In the genomic region with DNA sequence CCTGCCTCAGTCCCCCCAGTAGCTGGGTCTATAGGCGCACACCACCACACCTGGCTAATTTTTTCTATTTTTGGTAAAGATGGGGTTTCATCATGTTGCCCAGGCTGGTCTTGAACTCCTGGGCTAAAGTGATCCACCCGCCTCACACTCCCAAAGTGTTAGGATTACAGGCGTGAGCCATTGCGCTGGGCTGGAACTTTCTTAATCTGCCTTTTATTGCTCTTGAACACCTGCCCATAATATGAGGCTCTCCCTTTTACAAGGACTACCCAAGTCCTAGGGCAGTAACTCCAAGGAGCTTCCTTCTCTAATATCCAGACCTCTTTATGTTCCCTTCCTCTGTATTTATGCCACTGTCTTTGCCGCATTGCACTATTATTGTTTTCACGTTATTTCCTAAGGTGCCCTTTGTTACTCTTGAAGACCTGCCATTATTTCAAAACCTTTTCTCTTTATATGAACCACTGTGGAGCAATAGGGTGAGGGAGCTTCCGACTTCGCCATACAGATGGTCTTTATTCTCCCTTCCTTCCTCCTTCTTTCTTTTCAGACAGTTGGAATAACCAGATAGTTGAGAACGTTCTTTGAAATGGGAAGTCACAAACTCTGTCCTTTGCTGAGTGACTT, we compare ENCODE assay signal across 14 cellular contexts. TPM values are rescaled to one million over a fixed set of nuclear protein-coding genes. Genes with fewer than 3 reads are reported as not detected.
DNase-seq lines count a peak whose midpoint lies in the region; ATAC-seq, FAIRE-seq and TF ChIP-seq lines count a peak whose summit lies in the region.
"Had no signal": no experiment of that assay in that cellular context is flagged by ENCODE, and none has a peak within 500 bp of the region (broad histone marks: within the 10 kb centered on the region; RNA-seq: fewer than 3 reads in every experiment).

No MANE protein-coding gene starts in this region.

- no peaks in the 10 kb centered on the region for H3K9me3 ChIP-seq in A549
- H3K9me3 ChIP-seq: BLaER1 had no signal

- DNase-seq in A549 (ENCODE audit: low read depth in 1 of 2, low spot score in 1 of 2) = no peak
- peak; percentile 12 for DNase-seq in GF-D8 (lab: John Stamatoyannopoulos, UW)
- peak; percentile 44 for DNase-seq in MV-4-11 (lab: John Stamatoyannopoulos, UW)
- DNase-seq in left colon = peak; percentile 35 to 52
- DNase-seq in RCC 7860 (ENCODE audit: low spot score) = no peak
- no peak for DNase-seq in stimulated activated naive CD4-positive, alpha-beta T cell (lab: John Stamatoyannopoulos, UW)
- no peak for DNase-seq in brain microvascular endothelial cell
- DNase-seq in activated effector memory CD4-positive, alpha-beta T cell treated with anti-CD3 and anti-CD28 coated beads, Interleukin-2, amount 50 U/mL, for 16 hours = no peak
- DNase-seq: H9, NCI-H1105, NCI-H187 treated with DMSO at 0.1 percent for 48 hours, NCI-H446, T-helper 17 cell had no signal

- POLR2A ChIA-PET in A549 (lab: Yijun Ruan, JAX) = no interaction called here

- peak overlapping the region; percentile 89; the same call in 2 of the 3 replicates for H3K4me2 ChIP-seq in A549
- H3K4me2 ChIP-seq: BLaER1 had no signal

- in situ Hi-C loops in brain microvascular endothelial cell (cut with HindIII; ENCODE audit: low pct_ligation_motif_present, low sequenced_read_pairs) = no loop called here

- no peaks in the 10 kb centered on the region for H3K36me3 ChIP-seq in brain microvascular endothelial cell (replicated peaks)
- H3K36me3 ChIP-seq: BLaER1 had no signal

- H3K27ac ChIP-seq in A549 (peak overlapping the region; percentile 79 to 81; a peak in 5 of 6 replicates), brain microvascular endothelial cell (no peak overlapping the region)
- H3K27ac ChIP-seq: BLaER1 had no signal

- intact Hi-C loops in left colon (cut with DNase I, micrococcal nuclease) = no loop called here

- TF ChIP-seq CTCF in A549 (IDR thresholded peaks at IDR 0.05) (no peak), brain microvascular endothelial cell (IDR thresholded peaks at IDR 0.05; ENCODE audit: low read depth, low read length, missing control alignments) (no peak)

- H3K4me1 ChIP-seq in A549 = peaks cover 42% of the 10 kb centered on the region

- no peaks in the 10 kb centered on the region for H3K27me3 ChIP-seq in brain microvascular endothelial cell (replicated peaks)
- H3K27me3 ChIP-seq: BLaER1 had no signal

- CTCF ChIA-PET in A549 (lab: Yijun Ruan, JAX) = no interaction called here

- TF ChIP-seq RAD21 in A549 (conservative IDR thresholded peaks at IDR 0.05 in 1 of 2, IDR thresholded peaks at IDR 0.05 in 1 of 2) = no peak

- FAIRE-seq in A549 (lab: Jason Lieb, UNC) (no peak), RCC 7860 (lab: Jason Lieb, UNC) (no peak)

- ATAC-seq in A549 (no peak), left colon (peak; percentile 67)
- ATAC-seq: T-helper 17 cell had no signal

- no peak for TF ChIP-seq POLR2A in A549 (IDR thresholded peaks at IDR 0.05; ENCODE audit: low read length)

- no peak for TF ChIP-seq EP300 in A549 (IDR thresholded peaks at IDR 0.05)

- H3K4me3 ChIP-seq in A549 (no peak overlapping the region), brain microvascular endothelial cell (ENCODE audit: low read depth, low read length) (no peak overlapping the region)
- H3K4me3 ChIP-seq: BLaER1 had no signal

- WGBS in A549 (ENCODE audit: missing lambda C conversion rate) = 90% methylated on average over 9 of the region's 9 CpGs

TF ChIP-seq in A549, 52 proteins besides CTCF, POLR2A, EP300 and RAD21:
- TF ChIP-seq ZC3H11A (IDR thresholded peaks at IDR 0.05) (no peak), FOXS1 (CRISPR knock-in tag; IDR thresholded peaks at IDR 0.05) (no peak), JUN (IDR thresholded peaks at IDR 0.05) (no peak), KDM1A (IDR thresholded peaks at IDR 0.05; ENCODE audit: low read depth) (no peak), GATA3 (IDR thresholded peaks at IDR 0.05; ENCODE audit: borderline replicate concordance) (no peak), FOSL2 (IDR thresholded peaks at IDR 0.05) (no peak), FOSL2 (CRISPR knock-in tag; IDR thresholded peaks at IDR 0.05) (no peak), ESRRA (IDR thresholded peaks at IDR 0.05; ENCODE audit: borderline replicate concordance, low read length) (no peak)
- TF ChIP-seq, protein P1, sequence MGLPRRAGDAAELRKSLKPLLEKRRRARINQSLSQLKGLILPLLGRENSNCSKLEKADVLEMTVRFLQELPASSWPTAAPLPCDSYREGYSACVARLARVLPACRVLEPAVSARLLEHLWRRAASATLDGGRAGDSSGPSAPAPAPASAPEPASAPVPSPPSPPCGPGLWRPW (IDR thresholded peaks at IDR 0.05) = no peak
- TF ChIP-seq, protein P2, sequence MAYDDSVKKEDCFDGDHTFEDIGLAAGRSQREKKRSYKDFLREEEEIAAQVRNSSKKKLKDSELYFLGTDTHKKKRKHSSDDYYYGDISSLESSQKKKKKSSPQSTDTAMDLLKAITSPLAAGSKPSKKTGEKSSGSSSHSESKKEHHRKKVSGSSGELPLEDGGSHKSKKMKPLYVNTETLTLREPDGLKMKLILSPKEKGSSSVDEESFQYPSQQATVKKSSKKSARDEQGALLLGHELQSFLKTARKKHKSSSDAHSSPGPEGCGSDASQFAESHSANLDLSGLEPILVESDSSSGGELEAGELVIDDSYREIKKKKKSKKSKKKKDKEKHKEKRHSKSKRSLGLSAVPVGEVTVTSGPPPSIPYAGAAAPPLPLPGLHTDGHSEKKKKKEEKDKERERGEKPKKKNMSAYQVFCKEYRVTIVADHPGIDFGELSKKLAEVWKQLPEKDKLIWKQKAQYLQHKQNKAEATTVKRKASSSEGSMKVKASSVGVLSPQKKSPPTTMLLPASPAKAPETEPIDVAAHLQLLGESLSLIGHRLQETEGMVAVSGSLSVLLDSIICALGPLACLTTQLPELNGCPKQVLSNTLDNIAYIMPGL (CRISPR knock-in tag; IDR thresholded peaks at IDR 0.05; ENCODE audit: borderline replicate concordance) = no peak
- TF ChIP-seq, protein P3, sequence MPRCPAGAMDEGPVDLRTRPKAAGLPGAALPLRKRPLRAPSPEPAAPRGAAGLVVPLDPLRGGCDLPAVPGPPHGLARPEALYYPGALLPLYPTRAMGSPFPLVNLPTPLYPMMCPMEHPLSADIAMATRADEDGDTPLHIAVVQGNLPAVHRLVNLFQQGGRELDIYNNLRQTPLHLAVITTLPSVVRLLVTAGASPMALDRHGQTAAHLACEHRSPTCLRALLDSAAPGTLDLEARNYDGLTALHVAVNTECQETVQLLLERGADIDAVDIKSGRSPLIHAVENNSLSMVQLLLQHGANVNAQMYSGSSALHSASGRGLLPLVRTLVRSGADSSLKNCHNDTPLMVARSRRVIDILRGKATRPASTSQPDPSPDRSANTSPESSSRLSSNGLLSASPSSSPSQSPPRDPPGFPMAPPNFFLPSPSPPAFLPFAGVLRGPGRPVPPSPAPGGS (IDR thresholded peaks at IDR 0.05) = no peak
- TF ChIP-seq, protein P4, sequence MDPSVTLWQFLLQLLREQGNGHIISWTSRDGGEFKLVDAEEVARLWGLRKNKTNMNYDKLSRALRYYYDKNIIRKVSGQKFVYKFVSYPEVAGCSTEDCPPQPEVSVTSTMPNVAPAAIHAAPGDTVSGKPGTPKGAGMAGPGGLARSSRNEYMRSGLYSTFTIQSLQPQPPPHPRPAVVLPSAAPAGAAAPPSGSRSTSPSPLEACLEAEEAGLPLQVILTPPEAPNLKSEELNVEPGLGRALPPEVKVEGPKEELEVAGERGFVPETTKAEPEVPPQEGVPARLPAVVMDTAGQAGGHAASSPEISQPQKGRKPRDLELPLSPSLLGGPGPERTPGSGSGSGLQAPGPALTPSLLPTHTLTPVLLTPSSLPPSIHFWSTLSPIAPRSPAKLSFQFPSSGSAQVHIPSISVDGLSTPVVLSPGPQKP (IDR thresholded peaks at IDR 0.05; ENCODE audit: low read depth, low read length) = no peak

RNA-seq across cellular contexts. Expression of a gene that starts 36.3 kb away (rescaled TPM):
- polyA plus RNA-seq in A549 (2011; rRNA removed) (11.3 and 15.8 TPM in 2 replicates), A549 (2017; fragmentation: RNase III; extraction: RNeasy Plus Mini Kit Qiagen cat#74134 plus additional on column Dnase treatment) (14.4 to 16.5 TPM (median 14.5 TPM) in 3 replicates)
- 25.6 and 26.7 TPM in 2 replicates for polyA plus RNA-seq in A549 (2012; cell fraction: cytosol; rRNA removed)
- polyA plus RNA-seq in A549 (2012; cell fraction: nucleus; rRNA removed) = 54.2 and 56.7 TPM in 2 replicates
- 30.2 and 36.0 TPM in 2 replicates for polyA minus RNA-seq in A549 (2011; rRNA and poly(A)+ RNA removed)
- total RNA-seq in left colon = 100 to 1,000 TPM; 114 to 118 TPM

Comparison
In these comparisons a context has a peak if more than half of its experiments do, and no peak if none do; other contexts are left out.
1. DNase-seq: peak in GF-D8 (single experiment), MV-4-11 (single experiment) and left colon (2 of 2); none in A549 (0 of 2), RCC 7860 (single experiment), stimulated activated naive CD4-positive, alpha-beta T cell (0 of 6), brain microvascular endothelial cell (single experiment) and activated effector memory CD4-positive, alpha-beta T cell treated with anti-CD3 and anti-CD28 coated beads, Interleukin-2, amount 50 U/mL, for 16 hours (single experiment).